ENCODE assay signal across 23 cellular contexts in the genomic region with DNA sequence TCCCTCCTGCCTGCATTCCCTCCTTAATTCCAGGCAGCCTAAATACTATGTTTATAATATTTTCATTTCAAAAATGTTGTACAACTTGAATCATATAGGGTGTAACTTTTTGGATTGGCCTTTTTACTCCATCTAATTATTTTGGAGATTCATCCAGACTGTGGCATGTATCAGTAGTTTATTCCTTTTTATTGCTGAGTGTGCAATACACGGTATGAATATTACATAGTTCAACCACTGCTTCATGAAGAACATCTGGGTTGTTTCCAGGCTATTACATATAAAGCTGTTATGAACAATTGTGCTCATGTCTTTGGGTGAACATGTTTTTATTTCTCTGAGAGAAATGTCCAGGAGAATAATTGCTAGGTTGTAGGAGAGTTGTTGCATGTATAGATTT.
DNase-seq lines count a peak whose midpoint lies in the region; ATAC-seq, FAIRE-seq and TF ChIP-seq lines count a peak whose summit lies in the region.
"Had no signal": no experiment of that assay in that cellular context is flagged by ENCODE, and none has a peak within 500 bp of the region (broad histone marks: within the 10 kb centered on the region; RNA-seq: fewer than 3 reads in every experiment).

No MANE protein-coding gene starts in this region.

- TF ChIP-seq EP300 in HepG2 (IDR thresholded peaks at IDR 0.05; ENCODE audit: low read depth in 2 of 2, low read length in 2 of 2): no peak
- no peak for TF ChIP-seq EP300 in HepG2 (CRISPR knock-in tag; IDR thresholded peaks at IDR 0.05; ENCODE audit: borderline replicate concordance)
- no peak for TF ChIP-seq EP300 in K562 (IDR thresholded peaks at IDR 0.05; ENCODE audit: low read length)

- no peak overlapping the region for H3K27ac Mint-ChIP-seq in T-helper 17 cell
- H3K27ac Mint-ChIP-seq: B cell; CD4-positive, alpha-beta T cell; CD8-positive, alpha-beta T cell had no signal

- H2AFZ ChIP-seq in HepG2 (ENCODE audit: low read length) (no peak overlapping the region), K562 (ENCODE audit: low read depth, low read length) (no peak overlapping the region)

- CTCF ChIA-PET in HepG2 (lab: Yijun Ruan, JAX; ENCODE audit: low intra/inter-chr PET ratio, low total read pairs) (no interaction called here), K562 (lab: Yijun Ruan, JAX; ENCODE audit: low intra/inter-chr PET ratio) (no interaction called here)

- no peak overlapping the region for H3K4me3 Mint-ChIP-seq in T-helper 17 cell
- H3K4me3 Mint-ChIP-seq: B cell; CD4-positive, alpha-beta T cell; CD8-positive, alpha-beta T cell had no signal

- no peaks in the 10 kb centered on the region for H3K36me3 Mint-ChIP-seq in T-helper 17 cell (ENCODE audit: low read depth)
- H3K36me3 Mint-ChIP-seq: CD8-positive, alpha-beta T cell had no signal

- H3K4me1 ChIP-seq in HepG2 (ENCODE audit: insufficient read depth, low read length) (no peaks in the 10 kb centered on the region), right lobe of liver (peaks cover 0 to 7% (median 0%) of the 10 kb centered on the region in 4 donors), K562 (replicated peaks in 1 of 2; ENCODE audit: control insufficient read depth in 2 of 2, insufficient read depth in 2 of 2, low read length in 2 of 2) (no peaks in the 10 kb centered on the region)
- H3K4me1 ChIP-seq: BLaER1 treated with 17β-estradiol and CSF1 and Interleukin-3, amounts not matched to agents 10 nM and 100 nM; Caco-2 had no signal

- H4K20me1 ChIP-seq in HepG2 (ENCODE audit: insufficient read depth, low read length): no peaks in the 10 kb centered on the region
- H4K20me1 ChIP-seq in K562 (replicated peaks; ENCODE audit: control insufficient read depth, insufficient read depth, low read length): no peaks in the 10 kb centered on the region
- H4K20me1 ChIP-seq: BLaER1 treated with 17β-estradiol and CSF1 and Interleukin-3, amounts not matched to agents 10 nM and 100 nM had no signal

- H3K9ac ChIP-seq in HepG2 (ENCODE audit: insufficient read depth, low read depth, low read length) (no peak overlapping the region), K562 (ENCODE audit: insufficient read depth in 1 of 2, low read depth in 2 of 2, low read length in 2 of 2) (no peak overlapping the region)
- H3K9ac ChIP-seq: BLaER1 treated with 17β-estradiol and CSF1 and Interleukin-3, amounts not matched to agents 10 nM and 100 nM had no signal

- WGBS in HepG2 (ENCODE audit: low lambda C conversion rate): 0% methylated on average over 1 of the region's 1 CpG
- WGBS in right lobe of liver (ENCODE audit: insufficient coverage, low coverage, low lambda C conversion rate, missing lambda C conversion rate): 83% methylated on average over 1 of the region's 1 CpG
- WGBS in K562 (ENCODE audit: insufficient coverage, low coverage, missing lambda C conversion rate): 0% methylated on average over 1 of the region's 1 CpG

- intact Hi-C loops in HepG2 (cut with micrococcal nuclease; ENCODE audit: unreplicated experiment): no loop called here
- intact Hi-C loops in right lobe of liver (cut with DNase I): no loop called here
- intact Hi-C loops in K562 (cut with micrococcal nuclease): no loop called here

- H3K9me3 ChIP-seq in HepG2 (ENCODE audit: low read length) (peaks cover 25% of the 10 kb centered on the region), right lobe of liver (no peaks in the 10 kb centered on the region), K562 (replicated peaks; ENCODE audit: control insufficient read depth, insufficient read depth, low read depth, low read length) (no peaks in the 10 kb centered on the region; the same call in 1 of the 2 replicates), T-helper 17 cell (ENCODE audit: control insufficient read depth, low read length, poor library complexity, severe bottlenecking) (no peaks in the 10 kb centered on the region)

- no peaks in the 10 kb centered on the region for H3K9me1 ChIP-seq in K562 (ENCODE audit: control insufficient read depth, insufficient read depth, low read length)

- TF ChIP-seq POLR2A in HepG2 (IDR thresholded peaks at IDR 0.05; ENCODE audit: insufficient read depth in 1 of 2, low read depth in 2 of 2, low read length in 2 of 2): no peak
- no peak for TF ChIP-seq POLR2A in right lobe of liver (IDR thresholded peaks at IDR 0.05)
- no peak for TF ChIP-seq POLR2A in K562 (conservative IDR thresholded peaks at IDR 0.05)

- ATAC-seq in HepG2: no peak
- no peak for ATAC-seq in right lobe of liver
- ATAC-seq in K562: no peak
- ATAC-seq in T-helper 17 cell: no peak
- ATAC-seq: CD8-positive, alpha-beta T cell; GM12878 had no signal

- FAIRE-seq in HepG2 (lab: Jason Lieb, UNC) (no peak), K562 (lab: Jason Lieb, UNC) (no peak)
- FAIRE-seq: D721Med, GM12878, GM12892, GM18507 had no signal

- H3K4me2 ChIP-seq in HepG2 (ENCODE audit: low read depth, low read length) (no peak overlapping the region), K562 (ENCODE audit: insufficient read depth, low read length) (no peak overlapping the region)
- H3K4me2 ChIP-seq: BLaER1 treated with 17β-estradiol and CSF1 and Interleukin-3, amounts not matched to agents 10 nM and 100 nM had no signal

- DNase-seq in HepG2 (ENCODE audit: low spot score): no peak
- DNase-seq in right lobe of liver: no peak
- no peak for DNase-seq in K562 (ENCODE audit: extremely low read depth in 1 of 4, low spot score in 3 of 4)
- no peak for DNase-seq in Ammon's horn (ENCODE audit: low spot score)
- no peak for DNase-seq in T-helper 17 cell
- DNase-seq: ACHN; Caco-2; Calu3; CD4-positive, alpha-beta T cell; CD8-positive, alpha-beta T cell; DMS53; DMS79; DND-41; EL; GDM1 had no signal

- TF ChIP-seq RAD21 in HepG2 (CRISPR knock-in tag; IDR thresholded peaks at IDR 0.05): no peak
- TF ChIP-seq RAD21 in K562 (CRISPR knock-in tag; conservative IDR thresholded peaks at IDR 0.05 in 1 of 2, IDR thresholded peaks at IDR 0.05 in 1 of 2): no peak

- H3K27ac ChIP-seq in HepG2 (ENCODE audit: extremely low read length, insufficient read depth, low read length): no peak overlapping the region
- H3K27ac ChIP-seq in right lobe of liver: no peak overlapping the region
- H3K27ac ChIP-seq in K562 (ENCODE audit: extremely low read depth, low read depth, low read length): no peak overlapping the region
- H3K27ac ChIP-seq: 22Rv1; BLaER1 treated with 17β-estradiol and CSF1 and Interleukin-3, amounts not matched to agents 10 nM and 100 nM; C4-2B had no signal

- H3K36me3 ChIP-seq in HepG2 (replicated peaks in 1 of 2; ENCODE audit: control insufficient read depth in 1 of 2, insufficient read depth in 2 of 2, low read length in 2 of 2) (no peaks in the 10 kb centered on the region), right lobe of liver (no peaks in the 10 kb centered on the region), K562 (ENCODE audit: control insufficient read depth, insufficient read depth, low read length) (no peaks in the 10 kb centered on the region)
- H3K36me3 ChIP-seq: BLaER1 treated with 17β-estradiol and CSF1 and Interleukin-3, amounts not matched to agents 10 nM and 100 nM had no signal

- H3K27me3 Mint-ChIP-seq in T-helper 17 cell: no peaks in the 10 kb centered on the region
- H3K27me3 Mint-ChIP-seq: B cell; CD4-positive, alpha-beta T cell had no signal

- POLR2A ChIA-PET in HepG2 (lab: Yijun Ruan, JAX): no interaction called here
- POLR2A ChIA-PET in K562 (lab: Yijun Ruan, JAX): no interaction called here

- H3K4me1 Mint-ChIP-seq in T-helper 17 cell: no peaks in the 10 kb centered on the region

- H3K27me3 ChIP-seq in HepG2 (ENCODE audit: control insufficient read depth in 1 of 2, insufficient read depth in 2 of 2, low read length in 2 of 2) (no peaks in the 10 kb centered on the region), right lobe of liver (no peaks in the 10 kb centered on the region), K562 (ENCODE audit: control insufficient read depth in 2 of 2, insufficient read depth in 2 of 2, low read length in 2 of 2) (no peaks in the 10 kb centered on the region)
- H3K27me3 ChIP-seq: BLaER1 treated with 17β-estradiol and CSF1 and Interleukin-3, amounts not matched to agents 10 nM and 100 nM had no signal

- BruUV-seq in HepG2 (replicated peaks; lab: Mats Ljungman, UMichigan) (no TSS peak), K562 (replicated peaks; lab: Mats Ljungman, UMichigan) (no TSS peak)

- TF ChIP-seq CTCF in HepG2 (CRISPR knock-in tag; IDR thresholded peaks at IDR 0.05): no peak
- TF ChIP-seq CTCF in right lobe of liver (IDR thresholded peaks at IDR 0.05): no peak
- TF ChIP-seq CTCF in K562 (IDR thresholded peaks at IDR 0.05 in 2 of 3, conservative IDR thresholded peaks at IDR 0.05 in 1 of 3; ENCODE audit: insufficient read depth in 2 of 3, low read depth in 1 of 3, low read length in 3 of 3): no peak

- no peak overlapping the region for H3K4me3 ChIP-seq in HepG2 (replicated peaks in 1 of 3; ENCODE audit: insufficient read depth in 1 of 3, low read depth in 2 of 3, low read length in 3 of 3)
- no peak overlapping the region for H3K4me3 ChIP-seq in right lobe of liver
- H3K4me3 ChIP-seq in K562: no peak overlapping the region
- H3K4me3 ChIP-seq: BLaER1 treated with 17β-estradiol and CSF1 and Interleukin-3, amounts not matched to agents 10 nM and 100 nM; GM12878 had no signal

- in situ Hi-C loops in HepG2 (cut with HindIII; ENCODE audit: extremely low pct_ligation_motif_present, low pct_unique_long_range_greater_than_20kb): no loop called here
- in situ Hi-C loops in K562 (cut with MboI): no loop called here

- H3K79me2 ChIP-seq in HepG2 (ENCODE audit: insufficient read depth, low read length): no peaks in the 10 kb centered on the region
- H3K79me2 ChIP-seq in K562 (ENCODE audit: control insufficient read depth, insufficient read depth, low read length): no peaks in the 10 kb centered on the region

TF ChIP-seq in HepG2, 621 proteins besides CTCF, POLR2A, EP300 and RAD21 (continues in another document):
- no peak for TF ChIP-seq ZMYM2 (CRISPR knock-in tag; IDR thresholded peaks at IDR 0.05)
- no peak for TF ChIP-seq MIER2 (CRISPR knock-in tag; IDR thresholded peaks at IDR 0.05)
- no peak for TF ChIP-seq ZNF713 (CRISPR knock-in tag; IDR thresholded peaks at IDR 0.05)
- no peak for TF ChIP-seq ZNF317 (CRISPR knock-in tag; IDR thresholded peaks at IDR 0.05)
- TF ChIP-seq MAFK (conservative IDR thresholded peaks at IDR 0.05 in 1 of 2, IDR thresholded peaks at IDR 0.05 in 1 of 2; ENCODE audit: low read length in 2 of 2): peak; percentile 95 to 96
- no peak for TF ChIP-seq ZNF550 (CRISPR knock-in tag; IDR thresholded peaks at IDR 0.05; ENCODE audit: borderline replicate concordance)
- TF ChIP-seq ZNF780A (CRISPR knock-in tag; IDR thresholded peaks at IDR 0.05): no peak

TF ChIP-seq in K562, 482 proteins besides CTCF, POLR2A, EP300 and RAD21:
- TF ChIP-seq EZH2 (IDR thresholded peaks at IDR 0.05; ENCODE audit: borderline replicate concordance, low read depth, low read length): no peak
- TF ChIP-seq ZNF316 (IDR thresholded peaks at IDR 0.05): peak; percentile 77
- peak; percentile 75 for TF ChIP-seq MAFF (IDR thresholded peaks at IDR 0.05; ENCODE audit: low read length)
- peak; percentile 53 for TF ChIP-seq MAFG (tag; conservative IDR thresholded peaks at IDR 0.05)
- peak; percentile 52; the same call in 1 of the 2 replicates for TF ChIP-seq C11orf30 (IDR thresholded peaks at IDR 0.05; ENCODE audit: low read depth)
- TF ChIP-seq MAFK (IDR thresholded peaks at IDR 0.05; ENCODE audit: low read length): peak; percentile 77
- no peak for TF ChIP-seq CAMTA2 (CRISPR knock-in tag; conservative IDR thresholded peaks at IDR 0.05)

Comparison
In these comparisons a context has a peak if more than half of its experiments do, and no peak if none do; other contexts are left out.
1. Of the 241 proteins assayed by ChIP-seq in both HepG2 and K562: peak only in HepG2: none; only in K562: MAFG; in both: MAFF and MAFK; in neither: 238.